17 cellular contexts compared by ENCODE assay signal in genomic region chr22:17753401-17753989, GRCh38. TPM values are rescaled to one million over a fixed set of nuclear protein-coding genes. Genes with fewer than 3 reads are reported as not detected.
DNase-seq lines count a peak whose midpoint lies in the region; ATAC-seq and TF ChIP-seq lines count a peak whose summit lies in the region.
"Had no signal": no experiment of that assay in that cellular context is flagged by ENCODE, and none has a peak within 500 bp of the region (broad histone marks: within the 10 kb centered on the region; RNA-seq: fewer than 3 reads in every experiment).

No MANE protein-coding gene starts in this region.

- no peaks in the 10 kb centered on the region for H3K4me1 ChIP-seq in Peyer's patch

- H3K36me3 Mint-ChIP-seq in T-helper 17 cell (ENCODE audit: low read depth): no peaks in the 10 kb centered on the region
- H3K36me3 Mint-ChIP-seq: natural killer cell treated with Interleukin-12 subunit alpha and Interleukin-12 subunit beta and Interleukin-15 and Interleukin-18, amount 100 ng/mL, for 72 hours; type B pancreatic cell had no signal

- no peak overlapping the region for H3K4me3 Mint-ChIP-seq in stimulated activated naive CD8-positive, alpha-beta T cell treated with anti-CD3 and anti-CD28 coated beads, Interleukin-15, amount 100 ng/mL, for 72 hours
- no peak overlapping the region for H3K4me3 Mint-ChIP-seq in T-helper 17 cell
- H3K4me3 Mint-ChIP-seq: activated CD8-positive, alpha-beta T cell treated with anti-CD3 and anti-CD28 coated beads for 36 hours; CD8-positive, alpha-beta T cell; natural killer cell treated with Interleukin-12 subunit alpha and Interleukin-12 subunit beta and Interleukin-15 and Interleukin-18, amount 100 ng/mL, for 72 hours; type B pancreatic cell had no signal

- no peak for TF ChIP-seq POLR2A in Peyer's patch (IDR thresholded peaks at IDR 0.05)

- H3K27me3 Mint-ChIP-seq in stimulated activated naive CD8-positive, alpha-beta T cell treated with anti-CD3 and anti-CD28 coated beads, Interleukin-15, amount 100 ng/mL, for 72 hours: no peaks in the 10 kb centered on the region
- H3K27me3 Mint-ChIP-seq in T-helper 17 cell: no peaks in the 10 kb centered on the region
- H3K27me3 Mint-ChIP-seq: activated CD8-positive, alpha-beta T cell treated with anti-CD3 and anti-CD28 coated beads for 36 hours; natural killer cell treated with Interleukin-12 subunit alpha and Interleukin-12 subunit beta and Interleukin-15 and Interleukin-18, amount 100 ng/mL, for 72 hours; type B pancreatic cell had no signal

- no peak for TF ChIP-seq CTCF in Peyer's patch (IDR thresholded peaks at IDR 0.05)
- no peak for TF ChIP-seq CTCF in GM20000 (IDR thresholded peaks at IDR 0.05; ENCODE audit: extremely low read depth, missing control alignments)

- H3K4me3 ChIP-seq in Peyer's patch: no peak overlapping the region
- H3K4me3 ChIP-seq: spleen had no signal

- no peak overlapping the region for H3K27ac Mint-ChIP-seq in stimulated activated naive CD8-positive, alpha-beta T cell treated with anti-CD3 and anti-CD28 coated beads, Interleukin-15, amount 100 ng/mL, for 72 hours
- H3K27ac Mint-ChIP-seq in T-helper 17 cell: peak overlapping the region; percentile 49
- H3K27ac Mint-ChIP-seq: activated CD8-positive, alpha-beta T cell treated with anti-CD3 and anti-CD28 coated beads for 36 hours; natural killer cell treated with Interleukin-12 subunit alpha and Interleukin-12 subunit beta and Interleukin-15 and Interleukin-18, amount 100 ng/mL, for 72 hours; type B pancreatic cell had no signal

- H3K27me3 ChIP-seq in Peyer's patch: no peaks in the 10 kb centered on the region
- H3K27me3 ChIP-seq: spleen had no signal

- H3K27ac ChIP-seq in Peyer's patch: no peak overlapping the region
- H3K27ac ChIP-seq: spleen, WERI-Rb-1 had no signal

- peak; percentile 20 for ATAC-seq in stimulated activated naive CD8-positive, alpha-beta T cell treated with anti-CD3 and anti-CD28 coated beads, Interleukin-15, Interleukin-2, amounts not matched to agents 100 U/mL and 50 U/mL, for 24 hours
- no peak for ATAC-seq in stimulated activated naive CD8-positive, alpha-beta T cell treated with anti-CD3 and anti-CD28 coated beads, Interleukin-15, amount 100 ng/mL, for 72 hours
- ATAC-seq in T-helper 17 cell (no peak), GM18867 (IDR thresholded peaks at IDR 0.05; ENCODE audit: unreplicated experiment) (no peak)

- H3K9me3 Mint-ChIP-seq in stimulated activated naive CD8-positive, alpha-beta T cell treated with anti-CD3 and anti-CD28 coated beads, Interleukin-15, amount 100 ng/mL, for 72 hours: no peaks in the 10 kb centered on the region
- H3K9me3 Mint-ChIP-seq: activated CD8-positive, alpha-beta T cell treated with anti-CD3 and anti-CD28 coated beads for 36 hours; CD8-positive, alpha-beta T cell; natural killer cell treated with Interleukin-12 subunit alpha and Interleukin-12 subunit beta and Interleukin-15 and Interleukin-18, amount 100 ng/mL, for 72 hours; type B pancreatic cell had no signal

- peaks cover 11% of the 10 kb centered on the region for H3K4me1 Mint-ChIP-seq in stimulated activated naive CD8-positive, alpha-beta T cell treated with anti-CD3 and anti-CD28 coated beads, Interleukin-15, amount 100 ng/mL, for 72 hours
- peaks cover 12% of the 10 kb centered on the region for H3K4me1 Mint-ChIP-seq in T-helper 17 cell

- no peaks in the 10 kb centered on the region for H3K36me3 ChIP-seq in Peyer's patch
- H3K36me3 ChIP-seq: WERI-Rb-1 had no signal

- no peaks in the 10 kb centered on the region for H3K9me3 ChIP-seq in T-helper 17 cell (ENCODE audit: control insufficient read depth, low read length, poor library complexity, severe bottlenecking)
- H3K9me3 ChIP-seq in Peyer's patch: no peaks in the 10 kb centered on the region
- H3K9me3 ChIP-seq: spleen had no signal

- no peak for DNase-seq in stimulated activated naive CD8-positive, alpha-beta T cell treated with anti-CD3 and anti-CD28 coated beads, Interleukin-15, Interleukin-2, amounts not matched to agents 100 U/mL and 50 U/mL, for 24 hours
- DNase-seq in stimulated activated naive CD8-positive, alpha-beta T cell treated with anti-CD3 and anti-CD28 coated beads, Interleukin-15, amount 100 ng/mL, for 72 hours: no peak
- DNase-seq in T-helper 17 cell: no peak
- DNase-seq in kidney tubule cell (ENCODE audit: low spot score): peak; percentile 55
- no peak for DNase-seq in Peyer's patch
- DNase-seq in NCI-H524 treated with DMSO at 0.1 percent for 48 hours (lab: John Stamatoyannopoulos, UW): no peak
- no peak for DNase-seq in GM20000 (ENCODE audit: low spot score)
- DNase-seq: caudate nucleus, NCI-H1105 treated with DMSO at 0.1 percent for 48 hours, RPMI8226, WERI-Rb-1 had no signal

RNA-seq across cellular contexts. Expression of gene BID, which starts 20.8 kb away (rescaled TPM):
- 10 to 100 TPM; 18.3 to 24.2 TPM for total RNA-seq in T-helper 17 cell
- total RNA-seq in Peyer's patch: 10 to 100 TPM; 16.5 to 35.1 (median 27.5) TPM
